ENCODE assay signal across 10 cellular contexts in the genomic region with DNA sequence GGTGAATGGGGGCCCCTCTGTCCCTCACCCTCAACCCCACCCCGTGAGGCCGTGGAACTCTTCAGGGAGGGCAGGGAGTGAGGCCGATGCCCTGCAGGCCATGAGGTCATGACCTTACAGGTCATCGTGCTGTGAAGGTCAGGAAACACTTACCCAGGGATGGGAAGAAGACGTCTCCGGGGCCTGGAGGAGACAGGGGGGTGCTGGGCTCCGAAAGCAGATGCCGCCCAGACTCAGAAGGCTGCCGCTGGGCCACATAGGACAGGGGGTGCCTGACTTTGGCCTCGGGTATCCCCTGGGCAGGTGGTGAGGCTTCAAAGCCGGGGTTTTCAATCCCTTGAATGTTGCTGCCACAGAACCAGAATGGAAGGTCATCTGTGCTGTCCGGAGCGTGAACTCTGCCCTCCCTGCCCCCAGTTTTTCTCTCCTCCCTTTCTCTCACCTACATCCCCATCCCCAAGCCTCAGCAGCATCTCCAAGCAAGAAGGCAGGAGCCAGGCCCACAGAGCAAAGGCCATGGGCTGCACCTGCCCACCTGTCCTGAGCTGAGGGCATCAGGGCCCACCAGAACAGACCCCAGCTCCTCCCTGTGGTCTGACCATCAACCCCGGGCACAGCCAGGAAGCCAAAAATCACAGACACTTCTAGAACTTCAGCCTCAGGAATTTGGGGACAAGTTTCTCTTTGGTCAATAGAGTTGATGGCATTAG. TPM values are rescaled to one million over a fixed set of nuclear protein-coding genes. Genes with fewer than 3 reads are reported as not detected.
DNase-seq lines count a peak whose midpoint lies in the region; ATAC-seq, FAIRE-seq and TF ChIP-seq lines count a peak whose summit lies in the region.
"Had no signal": no experiment of that assay in that cellular context is flagged by ENCODE, and none has a peak within 500 bp of the region (broad histone marks: within the 10 kb centered on the region; RNA-seq: fewer than 3 reads in every experiment).

No MANE protein-coding gene starts in this region.

- no peaks in the 10 kb centered on the region for H3K9me3 Mint-ChIP-seq in activated naive CD4-positive, alpha-beta T cell treated with anti-CD3 and anti-CD28 coated beads, Interleukin-2, amount 10 ng/mL, durations not matched to agents 7 days and 5 days
- no peaks in the 10 kb centered on the region for H3K9me3 Mint-ChIP-seq in activated T-helper 1 cell treated with anti-CD3 and anti-CD28 coated beads, Interleukin-12 subunit alpha, Interleukin-12 subunit beta, Interleukin-2, Interleukin-4 antibody, amounts not matched to agents 30 ng/mL and 10 ng/mL and 1 ng/mL, durations not matched to agents 14 hours and 24 hours and 36 hours

- peaks cover 0 to 7% of the 10 kb centered on the region in 2 donors for H3K36me3 ChIP-seq in kidney (ENCODE audit: control insufficient read depth in 1 of 2, insufficient read depth in 2 of 2, low read length in 2 of 2)
- peaks cover 5 to 69% (median 13%) of the 10 kb centered on the region in 3 donors for H3K36me3 ChIP-seq in tibial nerve
- peaks cover 11% of the 10 kb centered on the region for H3K36me3 ChIP-seq in MG63

- H3K9me3 ChIP-seq in kidney (ENCODE audit: control insufficient read depth in 1 of 2, low read length in 2 of 2) (no peaks in the 10 kb centered on the region), tibial nerve (no peaks in the 10 kb centered on the region), MG63 (no peaks in the 10 kb centered on the region)

- no peak for DNase-seq in activated naive CD4-positive, alpha-beta T cell treated with anti-CD3 and anti-CD28 coated beads, Interleukin-2, amount 10 ng/mL, durations not matched to agents 7 days and 5 days
- DNase-seq in activated naive CD4-positive, alpha-beta T cell (lab: John Stamatoyannopoulos, UW) = no peak
- DNase-seq in activated T-helper 1 cell treated with anti-CD3 and anti-CD28 coated beads, Interleukin-12 subunit alpha, Interleukin-12 subunit beta, Interleukin-2, Interleukin-4 antibody, amounts not matched to agents 30 ng/mL and 10 ng/mL and 1 ng/mL, durations not matched to agents 14 hours and 24 hours and 36 hours (ENCODE audit: low spot score) = no peak
- DNase-seq in kidney (peak; percentile 62), tibial nerve (ENCODE audit: low spot score in 2 of 2) (no peak), DMS 273 (lab: John Stamatoyannopoulos, UW; ENCODE audit: unreplicated experiment) (no peak), MG63 (no peak)
- DNase-seq: DMS153 had no signal

- peak overlapping the region; percentile 93 for H3K27ac Mint-ChIP-seq in activated naive CD4-positive, alpha-beta T cell treated with anti-CD3 and anti-CD28 coated beads, Interleukin-2, amount 10 ng/mL, durations not matched to agents 7 days and 5 days
- H3K27ac Mint-ChIP-seq in activated T-helper 1 cell treated with anti-CD3 and anti-CD28 coated beads, Interleukin-12 subunit alpha, Interleukin-12 subunit beta, Interleukin-2, Interleukin-4 antibody, amounts not matched to agents 30 ng/mL and 10 ng/mL and 1 ng/mL, durations not matched to agents 14 hours and 24 hours and 36 hours = peak overlapping the region; percentile 79

- no peak for TF ChIP-seq EP300 in tibial nerve (IDR thresholded peaks at IDR 0.05)

- H3K4me3 ChIP-seq in kidney (ENCODE audit: low read length in 2 of 2) = no peak overlapping the region
- no peak overlapping the region for H3K4me3 ChIP-seq in tibial nerve
- H3K4me3 ChIP-seq in MG63 = no peak overlapping the region

- H3K27me3 ChIP-seq in tibial nerve (no peaks in the 10 kb centered on the region), MG63 (no peaks in the 10 kb centered on the region)

- TF ChIP-seq CTCF in kidney (IDR thresholded peaks at IDR 0.05; ENCODE audit: borderline replicate concordance, extremely low read depth, insufficient read depth) (no peak), tibial nerve (IDR thresholded peaks at IDR 0.05) (no peak)

- H3K4me3 Mint-ChIP-seq in activated naive CD4-positive, alpha-beta T cell treated with anti-CD3 and anti-CD28 coated beads, Interleukin-2, amount 10 ng/mL, durations not matched to agents 7 days and 5 days = no peak overlapping the region
- peak overlapping the region; percentile 17 for H3K4me3 Mint-ChIP-seq in activated T-helper 1 cell treated with anti-CD3 and anti-CD28 coated beads, Interleukin-12 subunit alpha, Interleukin-12 subunit beta, Interleukin-2, Interleukin-4 antibody, amounts not matched to agents 30 ng/mL and 10 ng/mL and 1 ng/mL, durations not matched to agents 14 hours and 24 hours and 36 hours

- intact Hi-C loops in activated T-helper 1 cell treated with anti-CD3 and anti-CD28 coated beads, Interleukin-12 subunit alpha, Interleukin-12 subunit beta, Interleukin-2, Interleukin-4 antibody, amounts not matched to agents 30 ng/mL and 10 ng/mL and 1 ng/mL, durations not matched to agents 14 hours and 24 hours and 36 hours (cut with micrococcal nuclease) = no loop called here
- intact Hi-C loops in kidney (cut with DNase I) = no loop called here

- CTCF ChIA-PET in activated naive CD4-positive, alpha-beta T cell treated with anti-CD3 and anti-CD28 coated beads, Interleukin-2, amount 10 ng/mL, durations not matched to agents 7 days and 5 days (lab: Charles Lee) = interaction anchor here (0.8 to 1.7 kb wide), 9 partner anchors 8 to 60 kb away, joined by 3 to 7 read pairs (median 4); partner anchors contain the start of gene VSIR

- no peak overlapping the region for H3K9ac ChIP-seq in kidney (ENCODE audit: low read length in 2 of 2)

- FAIRE-seq in kidney (lab: Jason Lieb, UNC) = no peak

- peaks cover 80% of the 10 kb centered on the region for H3K36me3 Mint-ChIP-seq in activated naive CD4-positive, alpha-beta T cell treated with anti-CD3 and anti-CD28 coated beads, Interleukin-2, amount 10 ng/mL, durations not matched to agents 7 days and 5 days
- peaks cover 73% of the 10 kb centered on the region for H3K36me3 Mint-ChIP-seq in activated T-helper 1 cell treated with anti-CD3 and anti-CD28 coated beads, Interleukin-12 subunit alpha, Interleukin-12 subunit beta, Interleukin-2, Interleukin-4 antibody, amounts not matched to agents 30 ng/mL and 10 ng/mL and 1 ng/mL, durations not matched to agents 14 hours and 24 hours and 36 hours (ENCODE audit: low read depth)

- no peak overlapping the region for H3K27ac ChIP-seq in kidney (ENCODE audit: low read depth in 2 of 2, low read length in 2 of 2)
- H3K27ac ChIP-seq in tibial nerve = peak overlapping the region in 3 of 4 donors; percentile 54 to 88 (median 62)
- H3K27ac ChIP-seq: epithelial cell of prostate had no signal

- peaks cover 25 to 49% of the 10 kb centered on the region in 2 donors for H3K4me1 ChIP-seq in kidney (ENCODE audit: control insufficient read depth in 1 of 2, insufficient read depth in 1 of 2, low read depth in 1 of 2, low read length in 2 of 2)
- peaks cover 0 to 99% (median 74%) of the 10 kb centered on the region in 4 donors for H3K4me1 ChIP-seq in tibial nerve

- no peak for ATAC-seq in HG02623 (IDR thresholded peaks at IDR 0.05; ENCODE audit: unreplicated experiment)

- peaks cover 98% of the 10 kb centered on the region for H3K4me1 Mint-ChIP-seq in activated naive CD4-positive, alpha-beta T cell treated with anti-CD3 and anti-CD28 coated beads, Interleukin-2, amount 10 ng/mL, durations not matched to agents 7 days and 5 days
- peaks cover 91% of the 10 kb centered on the region for H3K4me1 Mint-ChIP-seq in activated T-helper 1 cell treated with anti-CD3 and anti-CD28 coated beads, Interleukin-12 subunit alpha, Interleukin-12 subunit beta, Interleukin-2, Interleukin-4 antibody, amounts not matched to agents 30 ng/mL and 10 ng/mL and 1 ng/mL, durations not matched to agents 14 hours and 24 hours and 36 hours (ENCODE audit: low read depth)

- WGBS in tibial nerve, 2 donors = 72 to 74% methylated on average over 11 of the region's 14 CpGs

- no peak for TF ChIP-seq POLR2A in tibial nerve (IDR thresholded peaks at IDR 0.05)

- H3K27me3 Mint-ChIP-seq in activated naive CD4-positive, alpha-beta T cell treated with anti-CD3 and anti-CD28 coated beads, Interleukin-2, amount 10 ng/mL, durations not matched to agents 7 days and 5 days = no peaks in the 10 kb centered on the region
- no peaks in the 10 kb centered on the region for H3K27me3 Mint-ChIP-seq in activated T-helper 1 cell treated with anti-CD3 and anti-CD28 coated beads, Interleukin-12 subunit alpha, Interleukin-12 subunit beta, Interleukin-2, Interleukin-4 antibody, amounts not matched to agents 30 ng/mL and 10 ng/mL and 1 ng/mL, durations not matched to agents 14 hours and 24 hours and 36 hours (ENCODE audit: insufficient read depth)

RNA-seq across cellular contexts. Expression of gene VSIR, which starts 21.6 kb away (rescaled TPM):
- 114 and 115 TPM in 2 replicates for total RNA-seq in activated T-helper 1 cell treated with anti-CD3 and anti-CD28 coated beads, Interleukin-12 subunit alpha, Interleukin-12 subunit beta, Interleukin-2, Interleukin-4 antibody, amounts not matched to agents 30 ng/mL and 10 ng/mL and 1 ng/mL, durations not matched to agents 14 hours and 24 hours and 36 hours
- total RNA-seq in kidney (66.6 TPM), tibial nerve (100 to 1,000 TPM; 133 to 227 (median 151) TPM)
- 32.1 TPM for polyA plus RNA-seq in kidney (ENCODE audit: insufficient read depth, low read depth, low replicate concordance)
- 36.0 and 87.8 TPM in 2 replicates for total RNA-seq in MG63 (2014; rRNA removed; shearing (Covaris generic); ENCODE audit: low replicate concordance)

RNA-seq across cellular contexts. Expression of gene C10orf105, which starts 32.1 kb away (rescaled TPM):
- total RNA-seq in activated T-helper 1 cell treated with anti-CD3 and anti-CD28 coated beads, Interleukin-12 subunit alpha, Interleukin-12 subunit beta, Interleukin-2, Interleukin-4 antibody, amounts not matched to agents 30 ng/mL and 10 ng/mL and 1 ng/mL, durations not matched to agents 14 hours and 24 hours and 36 hours = 0.18 and 0.32 TPM in 2 replicates
- total RNA-seq in kidney (0.35 TPM), tibial nerve (under 1 TPM; 0.20 to 0.42 (median 0.26) TPM)
- not detected for polyA plus RNA-seq in kidney (ENCODE audit: insufficient read depth, low read depth, low replicate concordance)
- not detected in 2 replicates for total RNA-seq in MG63 (2014; rRNA removed; shearing (Covaris generic); ENCODE audit: low replicate concordance)

Comparison
In these comparisons a context has a peak if more than half of its experiments do, and no peak if none do; other contexts are left out.
1. H3K27ac ChIP-seq: peak in tibial nerve (3 of 4); none in kidney (0 of 2).